ENCODE assay signal across 8 cellular contexts in genomic region chr10:63520463-63521388, GRCh38.
DNase-seq lines count a peak whose midpoint lies in the region; ATAC-seq and TF ChIP-seq lines count a peak whose summit lies in the region.

No MANE protein-coding gene starts in this region.

- H3K36me3 ChIP-seq in RWPE2 (ENCODE audit: low read depth) (peaks cover 19% of the 10 kb centered on the region; the same call in 1 of the 2 replicates), parathyroid adenoma (ENCODE audit: control insufficient read depth, insufficient read depth, low read length) (no peaks in the 10 kb centered on the region)

- peak overlapping the region; percentile 81 for H3K4me3 Mint-ChIP-seq in activated naive CD4-positive, alpha-beta T cell treated with anti-CD3 and anti-CD28 coated beads, Interleukin-2, amount 10 ng/mL, durations not matched to agents 7 days and 5 days

- peaks cover 56% of the 10 kb centered on the region for H3K79me2 ChIP-seq in parathyroid adenoma

- H3K9me3 ChIP-seq in RWPE2 (ENCODE audit: severe bottlenecking), result no peaks in the 10 kb centered on the region
- no peaks in the 10 kb centered on the region for H3K9me3 ChIP-seq in parathyroid adenoma (ENCODE audit: control insufficient read depth, low read length)

- TF ChIP-seq CTCF in RWPE2 (IDR thresholded peaks at IDR 0.05; ENCODE audit: poor library complexity, severe bottlenecking), result no peak
- TF ChIP-seq CTCF in parathyroid adenoma (IDR thresholded peaks at IDR 0.05), result no peak

- H3K4me3 ChIP-seq in RWPE2 (ENCODE audit: severe bottlenecking) (peak overlapping the region; percentile 91), parathyroid adenoma (ENCODE audit: low read depth, low read length) (peak overlapping the region; percentile 59)

- H3K27ac ChIP-seq in RWPE2 (ENCODE audit: poor library complexity, severe bottlenecking) (peak overlapping the region; percentile 88), parathyroid adenoma (peak overlapping the region; percentile 77)

- no peaks in the 10 kb centered on the region for H3K27me3 Mint-ChIP-seq in activated naive CD4-positive, alpha-beta T cell treated with anti-CD3 and anti-CD28 coated beads, Interleukin-2, amount 10 ng/mL, durations not matched to agents 7 days and 5 days

- H2AFZ ChIP-seq in parathyroid adenoma, result peak overlapping the region; percentile 71

- ATAC-seq in GM19455 (IDR thresholded peaks at IDR 0.05; ENCODE audit: unreplicated experiment) (peak; percentile 75), HG03565 (IDR thresholded peaks at IDR 0.05; ENCODE audit: unreplicated experiment) (peak; percentile 46), RWPE2 (ENCODE audit: low read depth) (peak; percentile 86)

- H3K9me3 Mint-ChIP-seq in activated naive CD4-positive, alpha-beta T cell treated with anti-CD3 and anti-CD28 coated beads, Interleukin-2, amount 10 ng/mL, durations not matched to agents 7 days and 5 days, result no peaks in the 10 kb centered on the region

- H3K4me1 ChIP-seq in RWPE2 (ENCODE audit: insufficient read depth, poor library complexity, severe bottlenecking) (peaks cover 41% of the 10 kb centered on the region), parathyroid adenoma (peaks cover 30% of the 10 kb centered on the region)

- peak overlapping the region; percentile 68 for H3K4me2 ChIP-seq in parathyroid adenoma (ENCODE audit: low read length)

- intact Hi-C loops in head of caudate nucleus (cut with DNase I), result loop anchor here (2.0 to 5.0 kb wide), 3 partner anchors 53 to 253 kb away; partner anchors contain the start of gene JMJD1C

- peaks cover 70% of the 10 kb centered on the region for H3K4me1 Mint-ChIP-seq in activated naive CD4-positive, alpha-beta T cell treated with anti-CD3 and anti-CD28 coated beads, Interleukin-2, amount 10 ng/mL, durations not matched to agents 7 days and 5 days

- H3K9ac ChIP-seq in parathyroid adenoma, result no peak overlapping the region

- peak overlapping the region; percentile 94 for H3K27ac Mint-ChIP-seq in activated naive CD4-positive, alpha-beta T cell treated with anti-CD3 and anti-CD28 coated beads, Interleukin-2, amount 10 ng/mL, durations not matched to agents 7 days and 5 days

- CTCF ChIA-PET in activated naive CD4-positive, alpha-beta T cell treated with anti-CD3 and anti-CD28 coated beads, Interleukin-2, amount 10 ng/mL, durations not matched to agents 7 days and 5 days (lab: Charles Lee), result interaction anchor here (1.5 kb wide), 1 partner anchor 108 kb away, joined by 4 read pairs; no protein-coding TSS in a partner anchor

- peaks cover 21% of the 10 kb centered on the region for H3K36me3 Mint-ChIP-seq in activated naive CD4-positive, alpha-beta T cell treated with anti-CD3 and anti-CD28 coated beads, Interleukin-2, amount 10 ng/mL, durations not matched to agents 7 days and 5 days

- DNase-seq in DMS53 (lab: John Stamatoyannopoulos, UW) (peak; percentile 89), RWPE2 (ENCODE audit: low spot score) (peak; percentile 68), head of caudate nucleus (peak in 34 of 42 donors; percentile 15 to 82 (median 62)), HPDE6-E6E7 (ENCODE audit: extremely low spot score) (no peak)
- DNase-seq in activated naive CD4-positive, alpha-beta T cell treated with anti-CD3 and anti-CD28 coated beads, Interleukin-2, amount 10 ng/mL, durations not matched to agents 7 days and 5 days, result peak; percentile 72

- H3K27me3 ChIP-seq in RWPE2 (ENCODE audit: insufficient read depth, poor library complexity, severe bottlenecking), result no peaks in the 10 kb centered on the region
- no peaks in the 10 kb centered on the region for H3K27me3 ChIP-seq in parathyroid adenoma (ENCODE audit: control insufficient read depth, insufficient read depth, low read length)
